Comparison of ENCODE assay signal across 8 cellular contexts in the genomic region with DNA sequence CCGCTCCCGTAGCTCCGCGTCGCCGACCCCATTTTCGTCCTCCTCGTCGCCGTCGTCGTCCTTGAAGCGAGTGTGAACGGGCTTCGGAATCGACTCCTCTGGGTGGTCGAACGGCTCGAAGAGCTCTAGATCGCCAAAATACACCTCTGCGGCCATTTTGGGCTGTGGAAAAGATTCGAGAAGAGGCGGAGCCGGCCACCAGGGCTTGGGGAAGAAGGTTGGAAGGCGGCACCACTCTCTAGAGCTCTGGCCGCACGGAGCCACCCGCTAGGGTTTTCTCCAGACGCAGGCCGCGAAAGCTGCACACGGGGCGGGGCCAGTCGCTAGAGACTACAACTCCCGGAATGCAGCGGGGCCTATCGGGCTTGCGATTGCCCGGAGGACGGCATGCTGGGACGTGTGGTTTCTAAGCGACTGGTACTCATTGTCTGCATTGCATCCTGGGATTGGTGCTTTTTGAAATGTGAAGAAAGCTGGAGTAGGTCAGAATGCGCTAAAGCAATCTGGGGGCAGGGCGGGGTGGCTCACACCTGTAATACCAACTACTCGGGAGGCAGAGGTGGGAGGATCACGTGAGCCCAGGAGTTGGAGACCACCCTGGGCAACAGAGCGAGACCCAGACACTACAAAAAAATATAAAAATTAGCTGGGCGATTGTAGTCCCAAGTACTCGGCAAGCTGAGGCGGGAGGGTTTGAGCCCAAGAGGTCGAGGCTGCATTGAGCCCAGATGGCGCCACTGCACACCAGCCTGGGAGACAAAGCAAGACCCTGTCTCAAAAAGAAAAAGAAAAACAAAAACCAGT. TPM values are rescaled to one million over a fixed set of nuclear protein-coding genes. Genes with fewer than 3 reads are reported as not detected.
DNase-seq lines count a peak whose midpoint lies in the region; ATAC-seq and TF ChIP-seq lines count a peak whose summit lies in the region.

Gene ZCCHC8 (minus strand): TSS at position 248 of the 804 bp plus-strand sequence. CDS start 92 bp downstream, at position 156.

- ATAC-seq in GM21528 (IDR thresholded peaks at IDR 0.05; ENCODE audit: low FRiP score, unreplicated experiment) (peak; percentile 89), IMR-90 (ENCODE audit: low read depth) (peak; percentile 97)

- peak within 1 kb of the TSS; percentile 93 for H3K27ac ChIP-seq in IMR-90 (ENCODE audit: insufficient read depth, low read length)

- no peak for TF ChIP-seq RAD21 in IMR-90 (IDR thresholded peaks at IDR 0.05; ENCODE audit: low read length)

- peak within 1 kb of the TSS; percentile 85 for H2BK120ac ChIP-seq in IMR-90 (ENCODE audit: low read depth, low read length)

- H2BK20ac ChIP-seq in IMR-90 (ENCODE audit: low read depth, low read length), result peak within 1 kb of the TSS; percentile 30; the same call in 1 of the 2 replicates

- H3K27me3 ChIP-seq in IMR-90 (ENCODE audit: control insufficient read depth, insufficient read depth, low read length) (no peaks in the 10 kb centered on the region), mononuclear cell (ENCODE audit: insufficient read depth, low read length) (no peaks in the 10 kb centered on the region)

- H3K4me3 ChIP-seq in IMR-90 (ENCODE audit: insufficient read depth, low read depth, low read length) (peak within 1 kb of the TSS; percentile 77), mononuclear cell (ENCODE audit: low read length) (peak within 1 kb of the TSS; percentile 78)

- H4K5ac ChIP-seq in IMR-90 (ENCODE audit: low read depth, low read length), result peak within 1 kb of the TSS; percentile 83

- H4K8ac ChIP-seq in IMR-90 (ENCODE audit: low read depth in 2 of 2, low read length in 2 of 2), result peak within 1 kb of the TSS; percentile 83 to 96

- H3K4me2 ChIP-seq in IMR-90 (ENCODE audit: low read depth, low read length), result peak within 1 kb of the TSS; percentile 63

- DNase-seq in DMS153 (lab: John Stamatoyannopoulos, UW) (peak; percentile 98), IMR-90 (peak; percentile 98), OCI-M1 (lab: John Stamatoyannopoulos, UW) (peak; percentile 99), activated T-cell treated with anti-CD3 and anti-CD28 coated beads for 24 hours (ENCODE audit: low read depth) (peak; percentile 94), epidermal melanocyte (ENCODE audit: insufficient read length, low spot score) (peak; percentile 96)
- peak; percentile 91 to 92 for DNase-seq in stimulated activated CD8-positive, alpha-beta memory T cell treated with anti-CD3 and anti-CD28 coated beads, Interleukin-4, amount 100 ng/mL, for 1 hour (ENCODE audit: low read depth in 2 of 2, low spot score in 1 of 2)

- H3K23ac ChIP-seq in IMR-90 (ENCODE audit: low read depth, low read length), result peak within 1 kb of the TSS; percentile 98

- intact Hi-C loops in IMR-90 (cut with micrococcal nuclease), result no loop called here

- H2AFZ ChIP-seq in IMR-90 (replicated peaks; ENCODE audit: low read length, poor library complexity), result peak within 1 kb of the TSS; percentile 96

- H2AK9ac ChIP-seq in IMR-90 (replicated peaks; ENCODE audit: low read depth, low read length, poor library complexity), result peak within 1 kb of the TSS; percentile 98

- no peaks in the 10 kb centered on the region for H3K9me1 ChIP-seq in IMR-90 (ENCODE audit: insufficient read depth, low read length)

- H3K9me3 ChIP-seq in IMR-90 (ENCODE audit: control insufficient read depth, insufficient read depth, low read length) (no peaks in the 10 kb centered on the region), mononuclear cell (ENCODE audit: low read depth, low read length) (no peaks in the 10 kb centered on the region)

- in situ Hi-C loops in IMR-90 (cut with MboI; ENCODE audit: low sequenced_read_pairs), result no loop called here

- peaks cover 20% of the 10 kb centered on the region for H3K36me3 ChIP-seq in IMR-90 (ENCODE audit: control insufficient read depth, insufficient read depth, low read length)

- no TSS peak for BruUV-seq in IMR-90 (replicated peaks; lab: Mats Ljungman, UMichigan)

- peak within 1 kb of the TSS; percentile 96 for H3K4ac ChIP-seq in IMR-90 (ENCODE audit: low read depth, low read length)

- H3K79me1 ChIP-seq in IMR-90 (ENCODE audit: low read depth in 1 of 2, low read length in 2 of 2), result peaks cover 9 to 38% of the 10 kb centered on the region in 2 experiments

- peak within 1 kb of the TSS; percentile 98 for H4K91ac ChIP-seq in IMR-90 (ENCODE audit: insufficient read depth, low read depth, low read length)

- H3K4me1 ChIP-seq in IMR-90 (ENCODE audit: control insufficient read depth, insufficient read depth, low read length) (no peaks in the 10 kb centered on the region), mononuclear cell (ENCODE audit: insufficient read depth, low read length) (peaks cover 47% of the 10 kb centered on the region)

- H2AK5ac ChIP-seq in IMR-90 (ENCODE audit: low read depth, low read length), result peak within 1 kb of the TSS; percentile 90

- peak within 1 kb of the TSS; percentile 95 for H3K14ac ChIP-seq in IMR-90 (replicated peaks; ENCODE audit: low read depth, low read length)

- H2BK15ac ChIP-seq in IMR-90 (ENCODE audit: low read depth, low read length), result peak within 1 kb of the TSS; percentile 58; the same call in 2 of the 3 replicates

- peak within 1 kb of the TSS; percentile 93 for H3K9ac ChIP-seq in IMR-90 (ENCODE audit: low read depth, low read length)

- POLR2A ChIA-PET in IMR-90 (lab: Charles Lee; ENCODE audit: unreplicated experiment), result interaction anchor here (0.6 to 1.5 kb wide), 3 partner anchors 12 to 102 kb away, joined by 3 to 8 read pairs (median 4); no protein-coding TSS in a partner anchor

- peak within 1 kb of the TSS; percentile 90 for H2BK5ac ChIP-seq in IMR-90 (ENCODE audit: low read depth, low read length, poor library complexity, severe bottlenecking)

- WGBS in IMR-90 (ENCODE audit: extremely low coverage in 2 of 2, insufficient read length in 1 of 2), 2 experiments, result 0% methylated on average over 29 of the region's 52 CpGs; no CpG with 5 or more reads in 1 of the 2 experiments

- no peak for TF ChIP-seq CTCF in IMR-90 (conservative IDR thresholded peaks at IDR 0.05; ENCODE audit: low read depth, low read length)

- TF ChIP-seq POLR2A in IMR-90 (IDR thresholded peaks at IDR 0.05; ENCODE audit: low read depth, low read length), result peak; percentile 94

- H4K20me1 ChIP-seq in IMR-90 (ENCODE audit: insufficient read depth, low read length), result peaks cover 16% of the 10 kb centered on the region

- CTCF ChIA-PET in IMR-90 (lab: Yijun Ruan, JAX), result interaction anchor here (1.0 kb wide), 2 partner anchors 18 to 251 kb away, joined by 3 read pairs; partner anchors contain the start of gene DENR

- H3K56ac ChIP-seq in IMR-90 (ENCODE audit: extremely low read depth, insufficient read depth, low read length), result peak within 1 kb of the TSS; percentile 97

- dilution Hi-C loops in IMR-90 (cut with HindIII; ENCODE audit: low sequenced_read_pairs, unreplicated experiment), result no loop called here

- peak within 1 kb of the TSS; percentile 77 for H3K18ac ChIP-seq in IMR-90 (ENCODE audit: low read depth, low read length)

TF ChIP-seq in IMR-90, 13 proteins besides CTCF, POLR2A, EP300 and RAD21:
- TF ChIP-seq SMC3 (IDR thresholded peaks at IDR 0.05; ENCODE audit: low read depth, low read length), result no peak
- TF ChIP-seq MXI1 (IDR thresholded peaks at IDR 0.05; ENCODE audit: borderline replicate concordance, low read depth, low read length), result peak; percentile 76
- TF ChIP-seq, protein P1, sequence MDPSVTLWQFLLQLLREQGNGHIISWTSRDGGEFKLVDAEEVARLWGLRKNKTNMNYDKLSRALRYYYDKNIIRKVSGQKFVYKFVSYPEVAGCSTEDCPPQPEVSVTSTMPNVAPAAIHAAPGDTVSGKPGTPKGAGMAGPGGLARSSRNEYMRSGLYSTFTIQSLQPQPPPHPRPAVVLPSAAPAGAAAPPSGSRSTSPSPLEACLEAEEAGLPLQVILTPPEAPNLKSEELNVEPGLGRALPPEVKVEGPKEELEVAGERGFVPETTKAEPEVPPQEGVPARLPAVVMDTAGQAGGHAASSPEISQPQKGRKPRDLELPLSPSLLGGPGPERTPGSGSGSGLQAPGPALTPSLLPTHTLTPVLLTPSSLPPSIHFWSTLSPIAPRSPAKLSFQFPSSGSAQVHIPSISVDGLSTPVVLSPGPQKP (IDR thresholded peaks at IDR 0.05; ENCODE audit: borderline replicate concordance, low read depth, low read length), result no peak
- TF ChIP-seq RFX5 (IDR thresholded peaks at IDR 0.05; ENCODE audit: low read depth, low read length), result no peak
- peak; percentile 51; the same call in 1 of the 2 replicates for TF ChIP-seq CEBPB (IDR thresholded peaks at IDR 0.05; ENCODE audit: low read depth, low read length)
- TF ChIP-seq MAZ (IDR thresholded peaks at IDR 0.05; ENCODE audit: borderline replicate concordance, low read depth, low read length), result peak; percentile 76; the same call in 1 of the 2 replicates
- no peak for TF ChIP-seq USF2 (IDR thresholded peaks at IDR 0.05; ENCODE audit: low read depth, low read length)
- TF ChIP-seq RCOR1 (IDR thresholded peaks at IDR 0.05; ENCODE audit: insufficient replicate concordance, low read length), result peak; percentile 15

RNA-seq across cellular contexts. Expression of gene ZCCHC8, which starts in this region (rescaled TPM):
- 9.5 and 11.4 TPM in 2 replicates for total RNA-seq in IMR-90 (2012; rRNA removed)
- polyA plus RNA-seq in IMR-90 (2012; rRNA removed), result 10.9 and 12.7 TPM in 2 replicates
- 2.8 and 3.9 TPM in 2 replicates for polyA plus RNA-seq in IMR-90 (2012; cell fraction: cytosol; rRNA removed)
- 13.3 and 42.0 TPM in 2 replicates for polyA plus RNA-seq in IMR-90 (2012; cell fraction: nucleus; rRNA removed; ENCODE audit: low replicate concordance)
- 52.9 TPM for total RNA-seq in mononuclear cell

Comparison
In these comparisons a context has a peak if more than half of its experiments do, and no peak if none do; other contexts are left out.
1. Peak in every context shown above with its lines: DNase-seq, ATAC-seq, H3K4me3 ChIP-seq and H3K27ac ChIP-seq.